Comparison of ENCODE assay signal across 1 cellular context in genomic region chr3:153291052-153291689, GRCh38.
TF ChIP-seq lines count a peak whose summit lies in the region.

No MANE protein-coding gene starts in this region.

TF ChIP-seq in GM23338, 12 proteins besides CTCF, POLR2A, EP300 and RAD21 (continued from another document):
- TF ChIP-seq ZNF462 (CRISPR knock-in tag; IDR thresholded peaks at IDR 0.05), result no peak
TF ChIP-seq in GM23338: peak in this region for 0.
